ENCODE assay signal across 23 cellular contexts in the genomic region with DNA sequence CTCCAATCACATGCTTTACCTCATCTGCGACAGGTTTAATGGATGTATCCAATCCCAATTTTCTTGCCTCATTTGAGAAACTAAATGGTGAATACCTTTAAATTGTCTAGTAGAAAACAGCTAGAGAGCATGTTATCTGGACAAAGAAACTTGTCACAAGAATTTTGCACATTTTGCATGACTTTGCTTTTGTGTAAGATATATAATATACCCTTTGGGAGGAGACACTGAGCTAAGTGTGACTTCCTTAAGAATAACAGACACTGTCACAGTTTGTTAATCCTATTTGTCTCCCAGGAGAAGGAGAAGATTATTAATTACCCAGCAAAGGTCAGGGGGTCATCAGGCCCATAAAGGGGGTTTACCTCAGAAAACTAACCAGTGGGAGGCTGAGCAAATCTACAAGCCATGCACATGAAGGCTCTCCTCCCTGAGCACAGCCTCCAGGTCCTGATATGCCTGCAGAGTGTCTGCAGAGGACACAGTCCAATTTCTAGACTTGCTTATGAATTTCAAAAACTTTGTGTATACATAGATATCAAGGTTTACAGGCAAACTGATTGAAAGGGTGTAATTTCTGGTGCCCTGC. TPM values are rescaled to one million over a fixed set of nuclear protein-coding genes. Genes with fewer than 3 reads are reported as not detected.
"Had no signal": no experiment of that assay in that cellular context is flagged by ENCODE, and none has a peak within 500 bp of the region (broad histone marks: within the 10 kb centered on the region; RNA-seq: fewer than 3 reads in every experiment).

No MANE protein-coding gene starts in this region.

- ATAC-seq: effector memory CD8-positive, alpha-beta T cell; heart right ventricle; left lobe of liver; naive thymus-derived CD8-positive, alpha-beta T cell; pancreas; right lobe of liver had no signal

- H3K9me3 ChIP-seq: colonic mucosa, esophagus squamous epithelium, neutrophil, pancreas, right lobe of liver, stomach, tibial artery had no signal

- H3K36me3 ChIP-seq: colonic mucosa, esophagus squamous epithelium, heart right ventricle, neutrophil, pancreas, right lobe of liver, stomach, tibial artery had no signal

- H3K27me3 ChIP-seq: colonic mucosa, esophagus squamous epithelium, pancreas, right lobe of liver, stomach, tibial artery had no signal

- H3K4me3 ChIP-seq: colonic mucosa, esophagus squamous epithelium, heart right ventricle, pancreas, right lobe of liver, stomach, tibial artery had no signal

- DNase-seq: colonic mucosa; effector memory CD8-positive, alpha-beta T cell; erythroblast; esophagus squamous epithelium; foreskin melanocyte; glutamatergic neuron; heart right ventricle; mammary epithelial cell; mesendoderm; midbrain; naive thymus-derived CD8-positive, alpha-beta T cell; pancreas; retina; right lobe of liver; small intestine; stimulated activated CD4-positive, alpha-beta T cell treated with anti-CD3 and anti-CD28 coated beads, Interleukin-1b, Interleukin-23, amount 100 ng/mL, for 48 hours; stimulated activated CD4-positive, alpha-beta T cell treated with anti-CD3 and anti-CD28 coated beads, Interleukin-4, amount 100 ng/mL, for 1 hour; stimulated activated CD8-positive, alpha-beta memory T cell treated with anti-CD3 and anti-CD28 coated beads, Interleukin-4, amount 100 ng/mL, for 48 hours; stimulated activated naive CD4-positive, alpha-beta T cell; stomach; tibial artery had no signal

- H3K27ac ChIP-seq: colonic mucosa, esophagus squamous epithelium, heart right ventricle, neutrophil, pancreas, right lobe of liver, stomach, tibial artery had no signal

- H3K4me1 ChIP-seq: colonic mucosa, esophagus squamous epithelium, stomach, tibial artery had no signal

RNA-seq across cellular contexts. Expression of a gene that starts 10.2 kb away (rescaled TPM):
- total RNA-seq: naive thymus-derived CD8-positive, alpha-beta T cell had no signal
